In genomic region chr3:47347217-47347801, GRCh38 we compare ENCODE assay signal across 9 cellular contexts. TPM values are rescaled to one million over a fixed set of nuclear protein-coding genes. Genes with fewer than 3 reads are reported as not detected.
DNase-seq lines count a peak whose midpoint lies in the region; ATAC-seq, FAIRE-seq and TF ChIP-seq lines count a peak whose summit lies in the region.
"Had no signal": no experiment of that assay in that cellular context is flagged by ENCODE, and none has a peak within 500 bp of the region (broad histone marks: within the 10 kb centered on the region; RNA-seq: fewer than 3 reads in every experiment).

No MANE protein-coding gene starts in this region.

- H3K4me1 ChIP-seq in mesodermal cell (ENCODE audit: control insufficient read depth, insufficient read depth, low read length, poor library complexity, severe bottlenecking): no peaks in the 10 kb centered on the region
- no peaks in the 10 kb centered on the region for H3K4me1 ChIP-seq in esophagus muscularis mucosa

- H3K27me3 ChIP-seq in esophagus muscularis mucosa: no peaks in the 10 kb centered on the region
- H3K27me3 ChIP-seq: heart right ventricle had no signal

- H3K36me3 ChIP-seq in mesodermal cell (ENCODE audit: control insufficient read depth, insufficient read depth, low read length) (peaks cover 40% of the 10 kb centered on the region), esophagus muscularis mucosa (peaks cover 12 to 39% (median 37%) of the 10 kb centered on the region in 4 donors)

- no peak for TF ChIP-seq EP300 in esophagus muscularis mucosa (IDR thresholded peaks at IDR 0.05)

- peak; percentile 96 for FAIRE-seq in GM12891 (lab: Jason Lieb, UNC)

- TF ChIP-seq CTCF in esophagus muscularis mucosa (IDR thresholded peaks at IDR 0.05): no peak

- ATAC-seq in HG02798 (IDR thresholded peaks at IDR 0.05; ENCODE audit: poor library complexity, unreplicated experiment): peak; percentile 77

- WGBS in mesodermal cell (ENCODE audit: insufficient coverage in 2 of 2), 2 experiments: 90 to 95% methylated on average over 4 of the region's 4 CpGs
- 61% methylated on average over 4 of the region's 4 CpGs for whole genome bisulfite sequencing in esophagus muscularis mucosa

- in situ Hi-C loops in SK-MEL-5 (cut with HindIII; ENCODE audit: low pct_unique_long_range_greater_than_20kb, low sequenced_read_pairs): no loop called here

- intact Hi-C loops in esophagus muscularis mucosa (cut with DNase I): no loop called here

- H3K9me3 ChIP-seq in mesodermal cell (ENCODE audit: control insufficient read depth, low read length): no peaks in the 10 kb centered on the region
- no peaks in the 10 kb centered on the region for H3K9me3 ChIP-seq in esophagus muscularis mucosa
- H3K9me3 ChIP-seq: heart right ventricle had no signal

- H3K27ac ChIP-seq in mesodermal cell (ENCODE audit: low read depth, low read length, severe bottlenecking) (peak overlapping the region; percentile 53), esophagus muscularis mucosa (replicated peaks in 1 of 4) (no peak overlapping the region)
- H3K27ac ChIP-seq: heart right ventricle had no signal

- H3K4me3 ChIP-seq in mesodermal cell (ENCODE audit: extremely low read depth, insufficient read depth, low read length, poor library complexity, severe bottlenecking) (no peak overlapping the region), esophagus muscularis mucosa (no peak overlapping the region)
- H3K4me3 ChIP-seq: heart right ventricle had no signal

- DNase-seq in GM12891 (ENCODE audit: insufficient read length, low spot score) (peak; percentile 64), SK-MEL-5 (ENCODE audit: low read depth, low spot score) (peak; percentile 32), esophagus muscularis mucosa (ENCODE audit: extremely low spot score) (no peak), retina (no peak), cerebellum (ENCODE audit: low spot score) (no peak)
- no peak for DNase-seq in activated naive CD4-positive, alpha-beta T cell (lab: John Stamatoyannopoulos, UW)
- DNase-seq: heart right ventricle had no signal

- TF ChIP-seq POLR2A in GM12891 (IDR thresholded peaks at IDR 0.05; ENCODE audit: low read depth, low read length) (no peak), esophagus muscularis mucosa (IDR thresholded peaks at IDR 0.05; ENCODE audit: low read depth) (no peak)

TF ChIP-seq in GM12891, 5 proteins besides CTCF, POLR2A, EP300 and RAD21:
- peak; percentile 90 for TF ChIP-seq POU2F2 (IDR thresholded peaks at IDR 0.05; ENCODE audit: low read depth, low read length)
- no peak for TF ChIP-seq PAX5 (IDR thresholded peaks at IDR 0.05; ENCODE audit: insufficient read depth, low read length, severe bottlenecking)
- TF ChIP-seq SPI1 (IDR thresholded peaks at IDR 0.05; ENCODE audit: low read depth, low read length): peak; percentile 100
- TF ChIP-seq POLR2AphosphoS5 (IDR thresholded peaks at IDR 0.05; ENCODE audit: low read depth, low read length): no peak
- TF ChIP-seq TAF1 (IDR thresholded peaks at IDR 0.05; ENCODE audit: low read depth, low read length): no peak
TF ChIP-seq in GM12891: peak in this region for 2.

RNA-seq across cellular contexts. Expression of gene PTPN23, which starts 33.5 kb away (rescaled TPM):
- 12.6 TPM for polyA plus RNA-seq in GM12891 (2012; ENCODE audit: low read depth, missing spikeins)
- total RNA-seq in SK-MEL-5 (2014; rRNA removed; shearing (Covaris generic)): 9.9 and 13.0 TPM in 2 replicates
- polyA plus RNA-seq in SK-MEL-5 (2015; cell fraction: cytosol; rRNA removed): 64.3 and 71.7 TPM in 2 replicates
- polyA plus RNA-seq in SK-MEL-5 (2015; cell fraction: nucleus; rRNA removed): 64.3 and 80.5 TPM in 2 replicates
- 31.4 TPM for polyA plus RNA-seq in mesodermal cell (2013, experiment 1 of 2)
- 26.2 TPM for polyA plus RNA-seq in mesodermal cell (2013, experiment 2 of 2)
- total RNA-seq in esophagus muscularis mucosa: 100 to 1,000 TPM in 1 of 4 donors, 10 to 100 TPM in 3; 16.9 to 156 (median 26.3) TPM
- 12.8 TPM for total RNA-seq in cerebellum

Comparison
In these comparisons a context has a peak if more than half of its experiments do, and no peak if none do; other contexts are left out.
1. DNase-seq: peak in GM12891 (single experiment) and SK-MEL-5 (single experiment); none in activated naive CD4-positive, alpha-beta T cell (0 of 4), esophagus muscularis mucosa (single experiment), retina (single experiment) and cerebellum (single experiment).